Comparison of ENCODE assay signal across 8 cellular contexts in genomic region chr15:62060896-62061280, GRCh38. TPM values are rescaled to one million over a fixed set of nuclear protein-coding genes. Genes with fewer than 3 reads are reported as not detected.
A peak's percentile ranks its signal among the peaks of the same experiment; 100 is the strongest.
DNase-seq lines count a peak whose midpoint lies in the region; ATAC-seq, FAIRE-seq and TF ChIP-seq lines count a peak whose summit lies in the region.

No MANE protein-coding gene starts in this region.

- peak overlapping the region; percentile 83 for H3K4me3 ChIP-seq in LNCaP clone FGC (ENCODE audit: low read depth, low read length)
- H3K4me3 ChIP-seq in duodenal mucosa (ENCODE audit: low read depth in 1 of 2, low read length in 2 of 2), result peak overlapping the region; percentile 94 to 95

- FAIRE-seq in HTR-8/SVneo (lab: Jason Lieb, UNC), result no peak

- no peaks in the 10 kb centered on the region for H3K36me3 ChIP-seq in duodenal mucosa (ENCODE audit: control insufficient read depth in 1 of 2, insufficient read depth in 2 of 2, low read length in 2 of 2)

- peaks cover 27% of the 10 kb centered on the region for H3K36me3 Mint-ChIP-seq in CD4-positive, alpha-beta T cell (ENCODE audit: low read depth)
- H3K36me3 Mint-ChIP-seq in naive thymus-derived CD8-positive, alpha-beta T cell, result peaks cover 0 to 4% (median 3%) of the 10 kb centered on the region in 3 donors

- H3K4me3 Mint-ChIP-seq in CD4-positive, alpha-beta T cell, result peak overlapping the region; percentile 92
- H3K4me3 Mint-ChIP-seq in naive thymus-derived CD8-positive, alpha-beta T cell, result peak overlapping the region; percentile 94 to 100 (median 98)

- intact Hi-C loops in CD4-positive, alpha-beta T cell (cut with DNase I, micrococcal nuclease), result no loop called here

- POLR2A ChIA-PET in CD4-positive, alpha-beta T cell (lab: Charles Lee), result interaction anchor here (0.9 to 1.8 kb wide), 12 partner anchors 8 to 174 kb away, joined by 3 to 11 read pairs (median 4); no protein-coding TSS in a partner anchor
- POLR2A ChIA-PET in naive thymus-derived CD8-positive, alpha-beta T cell (lab: Charles Lee), result interaction anchor here (1.6 kb wide), 1 partner anchor 10 kb away, joined by 6 read pairs; no protein-coding TSS in a partner anchor

- H3K9ac ChIP-seq in duodenal mucosa (ENCODE audit: low read depth in 1 of 2, low read length in 2 of 2), result peak overlapping the region; percentile 80 to 88

- ATAC-seq in CD4-positive, alpha-beta T cell (ENCODE audit: poor library complexity), result peak; percentile 39
- peak; percentile 24 to 39 for ATAC-seq in naive thymus-derived CD8-positive, alpha-beta T cell

- H3K27ac ChIP-seq in CD4-positive, alpha-beta T cell (ENCODE audit: low read depth, low read length), result peak overlapping the region; percentile 84
- H3K27ac ChIP-seq in duodenal mucosa (ENCODE audit: low read depth, low read length), result peak overlapping the region; percentile 83

- no peaks in the 10 kb centered on the region for H3K9me3 ChIP-seq in CD4-positive, alpha-beta T cell (ENCODE audit: control insufficient read depth, low read length)
- H3K9me3 ChIP-seq in duodenal mucosa (ENCODE audit: control insufficient read depth in 1 of 2, low read length in 2 of 2), result no peaks in the 10 kb centered on the region

- H3K9me3 Mint-ChIP-seq in CD4-positive, alpha-beta T cell, result no peaks in the 10 kb centered on the region
- H3K9me3 Mint-ChIP-seq in naive thymus-derived CD8-positive, alpha-beta T cell, result no peaks in the 10 kb centered on the region

- peaks cover 7% of the 10 kb centered on the region for H3K27me3 ChIP-seq in CD4-positive, alpha-beta T cell (ENCODE audit: control insufficient read depth, insufficient read depth, low read length)
- no peaks in the 10 kb centered on the region for H3K27me3 ChIP-seq in duodenal mucosa (ENCODE audit: control insufficient read depth in 1 of 2, insufficient read depth in 2 of 2, low read length in 2 of 2)

- peaks cover 10 to 27% of the 10 kb centered on the region in 2 donors for H3K4me1 ChIP-seq in duodenal mucosa (ENCODE audit: control insufficient read depth in 1 of 2, insufficient read depth in 2 of 2, low read length in 2 of 2)

- peaks cover 49% of the 10 kb centered on the region for H3K4me1 Mint-ChIP-seq in CD4-positive, alpha-beta T cell (ENCODE audit: low read depth)
- peaks cover 14 to 44% (median 42%) of the 10 kb centered on the region in 4 donors for H3K4me1 Mint-ChIP-seq in naive thymus-derived CD8-positive, alpha-beta T cell

- no peaks in the 10 kb centered on the region for H3K27me3 Mint-ChIP-seq in CD4-positive, alpha-beta T cell
- peaks cover 0 to 8% (median 0%) of the 10 kb centered on the region in 5 donors for H3K27me3 Mint-ChIP-seq in naive thymus-derived CD8-positive, alpha-beta T cell

- peak overlapping the region; percentile 88 for H3K27ac Mint-ChIP-seq in CD4-positive, alpha-beta T cell
- peak overlapping the region; percentile 90 to 99 (median 98) for H3K27ac Mint-ChIP-seq in naive thymus-derived CD8-positive, alpha-beta T cell

- TF ChIP-seq CTCF in CD4-positive, alpha-beta T cell (IDR thresholded peaks at IDR 0.05), result no peak
- no peak for TF ChIP-seq CTCF in LNCaP clone FGC (IDR thresholded peaks at IDR 0.05; ENCODE audit: control insufficient read depth, extremely low read depth, insufficient read depth)

- no peak for DNase-seq in CD4-positive, alpha-beta T cell
- no peak for DNase-seq in LNCaP clone FGC (ENCODE audit: low read depth)
- DNase-seq in naive thymus-derived CD8-positive, alpha-beta T cell, result peak in 4 of 10 donors; percentile 27 to 55 (median 50)
- DNase-seq in HTR-8/SVneo (ENCODE audit: insufficient read length, low spot score), result no peak
- no peak for DNase-seq in SW480 (ENCODE audit: low spot score)
- DNase-seq in medulla oblongata (ENCODE audit: extremely low spot score), result no peak
- no peak for DNase-seq in NCI-H1105 (lab: John Stamatoyannopoulos, UW)

- CTCF ChIA-PET in CD4-positive, alpha-beta T cell (lab: Charles Lee), result interaction anchor here (0.8 to 2.0 kb wide), 10 partner anchors 9 to 88 kb away, joined by 3 to 13 read pairs (median 6); no protein-coding TSS in a partner anchor

RNA-seq across cellular contexts. Expression of gene VPS13C, which starts 0.6 kb away (rescaled TPM):
- 10 to 100 TPM; 69.7 to 73.2 TPM for total RNA-seq in CD4-positive, alpha-beta T cell
- total RNA-seq in naive thymus-derived CD8-positive, alpha-beta T cell, result 100 to 1,000 TPM; 103 to 109 TPM
- polyA plus RNA-seq in naive thymus-derived CD8-positive, alpha-beta T cell, result 10 to 100 TPM; 11.1 to 17.6 (median 13.3) TPM

RNA-seq across cellular contexts. Expression of gene C2CD4A, which starts 5.9 kb away (rescaled TPM):
- under 1 TPM; 0.19 to 0.34 TPM for total RNA-seq in CD4-positive, alpha-beta T cell
- not detected for total RNA-seq in naive thymus-derived CD8-positive, alpha-beta T cell
- not detected for polyA plus RNA-seq in naive thymus-derived CD8-positive, alpha-beta T cell
